ENCODE assay signal across 10 cellular contexts in the genomic region with DNA sequence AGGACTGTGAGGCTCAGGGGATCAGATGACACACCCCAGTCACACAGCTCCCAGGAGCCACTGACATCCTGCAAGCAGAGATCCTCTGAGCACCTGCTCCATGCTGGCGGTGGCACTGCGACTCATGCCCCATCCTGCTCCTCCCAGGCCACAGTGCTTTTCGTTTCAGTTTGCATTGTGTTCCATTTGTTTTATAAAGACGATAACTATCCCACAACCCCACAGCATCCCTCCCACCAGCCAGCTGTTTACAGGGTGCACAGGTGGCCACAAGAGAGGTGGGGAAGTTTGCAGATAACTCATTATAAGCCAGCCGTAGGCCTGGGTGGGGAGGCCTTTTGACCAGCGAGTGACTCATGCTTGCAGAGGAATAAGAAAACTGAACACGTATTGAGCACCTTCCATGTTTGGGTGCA. TPM values are rescaled to one million over a fixed set of nuclear protein-coding genes. Genes with fewer than 3 reads are reported as not detected.
A peak's percentile ranks its signal among the peaks of the same experiment; 100 is the strongest.
DNase-seq lines count a peak whose midpoint lies in the region; ATAC-seq and TF ChIP-seq lines count a peak whose summit lies in the region.
"Had no signal": no experiment of that assay in that cellular context is flagged by ENCODE, and none has a peak within 500 bp of the region (broad histone marks: within the 10 kb centered on the region; RNA-seq: fewer than 3 reads in every experiment).

No MANE protein-coding gene starts in this region.

- no peak overlapping the region for H3K27ac Mint-ChIP-seq in activated T-helper 17 cell treated with anti-CD3 and anti-CD28 coated beads, Interleukin-2, amount 50 U/mL, for 72 hours

- TF ChIP-seq CTCF in omental fat pad (IDR thresholded peaks at IDR 0.05) (no peak), GM10266 (IDR thresholded peaks at IDR 0.05; ENCODE audit: control insufficient read depth, insufficient read depth, low read depth, missing control alignments) (no peak)

- H2AK5ac ChIP-seq in mesendoderm (ENCODE audit: low read length) = no peak overlapping the region

- H2BK15ac ChIP-seq in mesendoderm (replicated peaks; ENCODE audit: low read depth) = no peak overlapping the region

- peaks cover 5% of the 10 kb centered on the region for H3K4me1 Mint-ChIP-seq in activated T-helper 17 cell treated with anti-CD3 and anti-CD28 coated beads, Interleukin-2, amount 50 U/mL, for 72 hours

- H3K56ac ChIP-seq in mesendoderm (ENCODE audit: low read length) = no peak overlapping the region

- H3K23ac ChIP-seq in mesendoderm (ENCODE audit: low read length) = no peak overlapping the region

- H3K27me3 ChIP-seq in mesendoderm (ENCODE audit: insufficient read depth, low read length, poor library complexity) = no peaks in the 10 kb centered on the region

- no peak overlapping the region for H3K9ac ChIP-seq in mesendoderm (ENCODE audit: low read length)

- no peak overlapping the region for H4K8ac ChIP-seq in mesendoderm (ENCODE audit: low read depth, low read length)

- DNase-seq in NCI-H345 (lab: John Stamatoyannopoulos, UW) = peak; percentile 11
- DNase-seq in NCI-H345 treated with DMSO at 0.1 percent for 48 hours (lab: John Stamatoyannopoulos, UW; ENCODE audit: unreplicated experiment) = no peak
- peak; percentile 64 for DNase-seq in M059J (ENCODE audit: low read depth)
- no peak for DNase-seq in omental fat pad (ENCODE audit: low spot score)
- DNase-seq in mesendoderm = no peak
- no peak for DNase-seq in GM10266 (ENCODE audit: extremely low spot score)
- DNase-seq: NCI-H187 had no signal

- H3K9me3 Mint-ChIP-seq in activated T-helper 17 cell treated with anti-CD3 and anti-CD28 coated beads, Interleukin-2, amount 50 U/mL, for 72 hours = peaks cover 5% of the 10 kb centered on the region

- no peak overlapping the region for H3K4me2 ChIP-seq in mesendoderm (ENCODE audit: low read length)

- no peak overlapping the region for H2BK5ac ChIP-seq in mesendoderm (ENCODE audit: low read length)

- H3K4me3 ChIP-seq in mesendoderm (ENCODE audit: low read length) = no peak overlapping the region

- ATAC-seq in activated T-helper 17 cell treated with anti-CD3 and anti-CD28 coated beads, Interleukin-2, amount 50 U/mL, for 72 hours (replicated peaks) = peak; percentile 87
- ATAC-seq in omental fat pad (ENCODE audit: low FRiP score) = peak; percentile 50
- no peak for ATAC-seq in HG03378 (IDR thresholded peaks at IDR 0.05; ENCODE audit: unreplicated experiment)

- no peaks in the 10 kb centered on the region for H3K4me1 ChIP-seq in mesendoderm (ENCODE audit: control insufficient read depth, low read depth, low read length)

- no peak overlapping the region for H4K5ac ChIP-seq in mesendoderm (ENCODE audit: low read length)

- no peaks in the 10 kb centered on the region for H3K36me3 Mint-ChIP-seq in activated T-helper 17 cell treated with anti-CD3 and anti-CD28 coated beads, Interleukin-2, amount 50 U/mL, for 72 hours (ENCODE audit: low read depth)

- no peak overlapping the region for H2BK120ac ChIP-seq in mesendoderm (ENCODE audit: low read depth, low read length)

- H3K79me1 ChIP-seq in mesendoderm (ENCODE audit: low read length) = no peaks in the 10 kb centered on the region

- no CpG with 5 or more reads among the region's 7 CpGs for WGBS in mesendoderm (ENCODE audit: extremely low coverage, insufficient coverage, low lambda C conversion rate)

- no peaks in the 10 kb centered on the region for H3K79me2 ChIP-seq in mesendoderm (ENCODE audit: control insufficient read depth, insufficient read depth, low read length)

- no peak overlapping the region for H3K18ac ChIP-seq in mesendoderm (ENCODE audit: low read length)

- no peaks in the 10 kb centered on the region for H3K36me3 ChIP-seq in mesendoderm (ENCODE audit: control insufficient read depth, insufficient read depth, low read length)

- no peak overlapping the region for H3K4ac ChIP-seq in mesendoderm (ENCODE audit: low read depth, low read length)

- H3K27me3 Mint-ChIP-seq in activated T-helper 17 cell treated with anti-CD3 and anti-CD28 coated beads, Interleukin-2, amount 50 U/mL, for 72 hours = peaks cover 10% of the 10 kb centered on the region

- H3K4me3 Mint-ChIP-seq in activated T-helper 17 cell treated with anti-CD3 and anti-CD28 coated beads, Interleukin-2, amount 50 U/mL, for 72 hours = no peak overlapping the region

- no peak overlapping the region for H3K27ac ChIP-seq in mesendoderm (ENCODE audit: low read depth, low read length)

RNA-seq across cellular contexts. Expression of gene BCO1, which starts 28.2 kb away (rescaled TPM):
- total RNA-seq in M059J (2014; rRNA removed; shearing (Covaris generic)) = 0.10 TPM in 1 of 2 replicates, not detected in the other
- not detected for total RNA-seq in activated T-helper 17 cell treated with anti-CD3 and anti-CD28 coated beads, Interleukin-2, amount 50 U/mL, for 72 hours
- total RNA-seq in omental fat pad = under 1 TPM in 2 of 4 donors, not detected in 2; 0.28 to 0.36 TPM
- polyA plus RNA-seq in mesendoderm (2013, experiment 1 of 2) = 0.01 TPM
- not detected for polyA plus RNA-seq in mesendoderm (2013, experiment 2 of 2)
- total RNA-seq: endothelial cell of umbilical vein had no signal
- polyA plus RNA-seq: endothelial cell of umbilical vein had no signal

RNA-seq across cellular contexts. Expression of gene GAN, which starts 48.1 kb away (rescaled TPM):
- total RNA-seq in M059J (2014; rRNA removed; shearing (Covaris generic)) = 2.4 and 6.6 TPM in 2 replicates
- total RNA-seq in activated T-helper 17 cell treated with anti-CD3 and anti-CD28 coated beads, Interleukin-2, amount 50 U/mL, for 72 hours = 10 to 100 TPM; 12.6 to 23.5 TPM
- total RNA-seq in omental fat pad = 10 to 100 TPM in 3 of 4 donors, 1 to 10 TPM in 1; 9.6 to 13.9 (median 10.9) TPM
- 5.9 TPM for polyA plus RNA-seq in mesendoderm (2013, experiment 1 of 2)
- 5.6 TPM for polyA plus RNA-seq in mesendoderm (2013, experiment 2 of 2)

Comparison
In these comparisons a context has a peak if more than half of its experiments do, and no peak if none do; other contexts are left out.
1. DNase-seq: peak in NCI-H345 (single experiment) and M059J (single experiment); none in NCI-H345 treated with DMSO at 0.1 percent for 48 hours (single experiment), omental fat pad (single experiment), mesendoderm (single experiment) and GM10266 (single experiment).